Comparison of ENCODE assay signal across 19 cellular contexts in the genomic region with DNA sequence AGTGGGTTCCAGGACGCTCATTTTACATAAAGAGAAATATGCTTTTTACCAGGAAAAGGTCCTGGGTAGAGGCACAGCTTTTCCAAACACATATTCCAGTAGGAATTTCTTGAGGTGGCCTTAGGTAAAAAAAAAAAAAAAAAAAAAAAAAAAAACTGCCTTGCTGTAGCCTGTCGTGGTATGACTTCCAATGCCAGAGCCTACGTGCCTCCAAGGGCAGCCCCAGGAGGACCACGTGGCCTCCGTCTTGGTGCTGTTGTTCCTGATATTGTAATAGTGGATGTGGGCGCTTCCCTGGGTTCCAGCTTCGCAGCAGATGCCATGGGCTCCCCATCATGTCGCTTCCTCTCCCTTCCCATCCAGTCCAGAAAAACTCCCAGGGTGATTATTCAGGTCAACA.
"Had no signal": no experiment of that assay in that cellular context is flagged by ENCODE, and none has a peak within 500 bp of the region (broad histone marks: within the 10 kb centered on the region; RNA-seq: fewer than 3 reads in every experiment).

No MANE protein-coding gene starts in this region.

- H3K9ac ChIP-seq: parathyroid adenoma had no signal

- H3K27ac ChIP-seq: coronary artery, dorsolateral prefrontal cortex, left ventricle myocardium inferior, parathyroid adenoma, sigmoid colon, skin epidermis, stomach, thoracic aorta, transverse colon had no signal

- H3K9me3 ChIP-seq: left ventricle myocardium inferior, sigmoid colon, stomach, thoracic aorta, transverse colon had no signal

- H3K36me3 ChIP-seq: left ventricle myocardium inferior, sigmoid colon, thoracic aorta, transverse colon had no signal

- H3K27me3 Mint-ChIP-seq: naive thymus-derived CD4-positive, alpha-beta T cell; stimulated activated naive B cell treated with anti-CD40 and anti-IgM and Interleukin-4, amounts not matched to agents 10 μg/mL and 1 μg/mL and 100 μg/mL, for 72 hours had no signal

- DNase-seq: effector CD8-positive, alpha-beta T cell; foreskin melanocyte; immature natural killer cell; left ventricle myocardium inferior; naive thymus-derived CD4-positive, alpha-beta T cell; nephron progenitor cell; sigmoid colon; stimulated activated CD4-positive, alpha-beta T cell treated with anti-CD3 and anti-CD28 coated beads, Interleukin-2, amount 100 ng/mL, for 24 hours; stimulated activated CD4-positive, alpha-beta T cell treated with anti-CD3 and anti-CD28 coated beads, Interleukin-4, amount 100 ng/mL, for 4 hours; stimulated activated naive B cell treated with anti-CD40 and anti-IgM and Interleukin-4, amounts not matched to agents 10 μg/mL and 1 μg/mL and 100 μg/mL, for 72 hours; stomach; substantia nigra; transverse colon had no signal

- H3K4me3 ChIP-seq: coronary artery, dorsolateral prefrontal cortex, left ventricle myocardium inferior, lung, sigmoid colon, skin epidermis, stomach, thoracic aorta, transverse colon had no signal

- ATAC-seq: naive thymus-derived CD4-positive, alpha-beta T cell; stimulated activated naive B cell treated with anti-CD40 and anti-IgM and Interleukin-4, amounts not matched to agents 10 μg/mL and 1 μg/mL and 100 μg/mL, for 72 hours had no signal

- H3K4me1 ChIP-seq: parathyroid adenoma had no signal

- H2AFZ ChIP-seq: parathyroid adenoma had no signal

- H3K9me3 Mint-ChIP-seq: immature natural killer cell; nephron progenitor cell; stimulated activated naive B cell treated with anti-CD40 and anti-IgM and Interleukin-4, amounts not matched to agents 10 μg/mL and 1 μg/mL and 100 μg/mL, for 72 hours had no signal

- H3K27ac Mint-ChIP-seq: immature natural killer cell; nephron progenitor cell; stimulated activated naive B cell treated with anti-CD40 and anti-IgM and Interleukin-4, amounts not matched to agents 10 μg/mL and 1 μg/mL and 100 μg/mL, for 72 hours had no signal

- H3K27me3 ChIP-seq: dorsolateral prefrontal cortex, sigmoid colon, stomach, transverse colon had no signal

- H3K4me3 Mint-ChIP-seq: immature natural killer cell; naive thymus-derived CD4-positive, alpha-beta T cell; nephron progenitor cell; stimulated activated naive B cell treated with anti-CD40 and anti-IgM and Interleukin-4, amounts not matched to agents 10 μg/mL and 1 μg/mL and 100 μg/mL, for 72 hours had no signal
